31 cellular contexts compared by ENCODE assay signal in genomic region chr4:186294160-186294559, GRCh38. TPM values are rescaled to one million over a fixed set of nuclear protein-coding genes. Genes with fewer than 3 reads are reported as not detected.
A peak's percentile ranks its signal among the peaks of the same experiment; 100 is the strongest.
DNase-seq lines count a peak whose midpoint lies in the region; ATAC-seq, FAIRE-seq and TF ChIP-seq lines count a peak whose summit lies in the region.
"Had no signal": no experiment of that assay in that cellular context is flagged by ENCODE, and none has a peak within 500 bp of the region (broad histone marks: within the 10 kb centered on the region; RNA-seq: fewer than 3 reads in every experiment).

No MANE protein-coding gene starts in this region.

- H4K5ac ChIP-seq in H1 (ENCODE audit: insufficient read length, low read depth, low read length) = no peak overlapping the region

- POLR2A ChIA-PET in activated CD4-positive, alpha-beta memory T cell treated with anti-CD3 and anti-CD28 coated beads for 36 hours (lab: Charles Lee) = no interaction called here
- POLR2A ChIA-PET in activated CD4-positive, alpha-beta memory T cell treated with anti-CD3 and anti-CD28 coated beads, Interleukin-2, amount 10 ng/mL, durations not matched to agents 7 days and 5 days (lab: Charles Lee) = no interaction called here
- POLR2A ChIA-PET in H1 (lab: Charles Lee; ENCODE audit: partially characterized antibody) = interaction anchor here (2.1 kb wide), 1 partner anchor 47 kb away, joined by 4 read pairs; no protein-coding TSS in a partner anchor

- H3K14ac ChIP-seq in H1 (ENCODE audit: insufficient read length) = no peak overlapping the region

- peak overlapping the region; percentile 28; the same call in 1 of the 2 replicates for H2BK12ac ChIP-seq in H1 (ENCODE audit: low read depth, low read length)

- H3K79me1 ChIP-seq in H1 (ENCODE audit: low read depth, low read length) = no peaks in the 10 kb centered on the region

- H3K4me3 ChIP-seq in GM23338 (no peak overlapping the region), H1 (ENCODE audit: extremely low read depth in 1 of 4, insufficient read depth in 2 of 4, low read depth in 3 of 4, low read length in 4 of 4) (no peak overlapping the region), coronary artery (no peak overlapping the region)
- H3K4me3 ChIP-seq: BLaER1, GM23248, HAP-1 had no signal

- no peak for ATAC-seq in GM23338
- ATAC-seq: Panc1 had no signal

- no peak for FAIRE-seq in H1 (lab: Jason Lieb, UNC)
- FAIRE-seq: A204.1, GM18507, HTR-8/SVneo had no signal

- no peaks in the 10 kb centered on the region for H4K20me1 ChIP-seq in GM23338 (replicated peaks; ENCODE audit: insufficient read depth)
- peaks cover 0 to 4% of the 10 kb centered on the region in 2 experiments for H4K20me1 ChIP-seq in H1 (replicated peaks in 1 of 2; ENCODE audit: control insufficient read depth in 1 of 2, insufficient read depth in 2 of 2, low read length in 2 of 2)
- H4K20me1 ChIP-seq: BLaER1 had no signal

- CTCF ChIA-PET in activated CD4-positive, alpha-beta memory T cell treated with anti-CD3 and anti-CD28 coated beads for 36 hours (lab: Charles Lee) = interaction anchor here (1.8 kb wide), 1 partner anchor 293 kb away, joined by 26 read pairs; no protein-coding TSS in a partner anchor
- CTCF ChIA-PET in activated CD4-positive, alpha-beta memory T cell treated with anti-CD3 and anti-CD28 coated beads, Interleukin-2, amount 10 ng/mL, durations not matched to agents 7 days and 5 days (lab: Charles Lee) = no interaction called here
- CTCF ChIA-PET in H1 (lab: Charles Lee; ENCODE audit: partially characterized antibody) = interaction anchor here (0.6 to 6.3 kb wide), 4 partner anchors 14 to 356 kb away, joined by 3 to 32 read pairs (median 14); no protein-coding TSS in a partner anchor

- intact Hi-C loops in activated CD4-positive, alpha-beta memory T cell treated with anti-CD3 and anti-CD28 coated beads for 36 hours (cut with micrococcal nuclease) = no loop called here

- no peak overlapping the region for H3K4me2 ChIP-seq in GM23338
- no peak overlapping the region for H3K4me2 ChIP-seq in H1 (ENCODE audit: insufficient read depth in 1 of 2, low read depth in 2 of 2, low read length in 2 of 2)
- H3K4me2 ChIP-seq: BLaER1 had no signal

- peak overlapping the region; percentile 22 for H3K4ac ChIP-seq in H1 (replicated peaks; ENCODE audit: insufficient read length, low read depth, low read length)

- no peak overlapping the region for H3K9ac ChIP-seq in H1 (replicated peaks in 1 of 4; ENCODE audit: extremely low read depth in 1 of 4, low read depth in 3 of 4, low read length in 3 of 4)
- H3K9ac ChIP-seq: BLaER1, GM23248 had no signal

- no peak overlapping the region for H2BK20ac ChIP-seq in H1 (ENCODE audit: low read length)

- H4K91ac ChIP-seq in H1 (replicated peaks; ENCODE audit: insufficient read length, low read length) = no peak overlapping the region

- no peak for TF ChIP-seq EP300 in H1 (IDR thresholded peaks at IDR 0.05; ENCODE audit: borderline replicate concordance in 1 of 2, low read depth in 2 of 2, low read length in 2 of 2)

- no peak overlapping the region for H4K8ac ChIP-seq in H1 (ENCODE audit: extremely low read depth, insufficient read depth, low read length)

- peak overlapping the region; percentile 23; the same call in 1 of the 2 replicates for H2BK15ac ChIP-seq in H1 (ENCODE audit: low read length)

- H3K56ac ChIP-seq in H1 (replicated peaks; ENCODE audit: insufficient read length, low read depth, low read length) = no peak overlapping the region

- no peak overlapping the region for H2BK5ac ChIP-seq in H1 (ENCODE audit: low read depth, low read length)

- H3K4me3 Mint-ChIP-seq in activated CD4-positive, alpha-beta memory T cell treated with anti-CD3 and anti-CD28 coated beads for 36 hours = no peak overlapping the region
- H3K4me3 Mint-ChIP-seq in activated CD4-positive, alpha-beta memory T cell treated with anti-CD3 and anti-CD28 coated beads, Interleukin-2, amount 10 ng/mL, durations not matched to agents 7 days and 5 days = no peak overlapping the region
- no peak overlapping the region for H3K4me3 Mint-ChIP-seq in GM23338
- H3K4me3 Mint-ChIP-seq: CD4-positive, CD25-positive, alpha-beta regulatory T cell; HFFc6 had no signal

- H3K4me1 ChIP-seq in GM23338 (ENCODE audit: insufficient read depth) = peaks cover 9% of the 10 kb centered on the region; the same call in 1 of the 2 replicates
- H3K4me1 ChIP-seq in H1 (replicated peaks in 1 of 4; ENCODE audit: control insufficient read depth in 3 of 4, insufficient read depth in 4 of 4, low read length in 3 of 4) = peaks cover 0 to 7% (median 0%) of the 10 kb centered on the region in 4 experiments; a peak in 4 of 7 replicates
- H3K4me1 ChIP-seq: BLaER1, HAP-1 had no signal

- peaks cover 27% of the 10 kb centered on the region for H3K27me3 Mint-ChIP-seq in activated CD4-positive, alpha-beta memory T cell treated with anti-CD3 and anti-CD28 coated beads for 36 hours
- H3K27me3 Mint-ChIP-seq in activated CD4-positive, alpha-beta memory T cell treated with anti-CD3 and anti-CD28 coated beads, Interleukin-2, amount 10 ng/mL, durations not matched to agents 7 days and 5 days = peaks cover 9% of the 10 kb centered on the region
- peaks cover 5% of the 10 kb centered on the region for H3K27me3 Mint-ChIP-seq in GM23338 (ENCODE audit: insufficient read depth, low read depth, poor library complexity)

- no peak overlapping the region for H3K18ac ChIP-seq in H1 (ENCODE audit: extremely low read depth, low read length)

- H3K79me2 ChIP-seq in GM23338 (replicated peaks; ENCODE audit: insufficient read depth) = no peaks in the 10 kb centered on the region
- no peaks in the 10 kb centered on the region for H3K79me2 ChIP-seq in H1 (ENCODE audit: control insufficient read depth in 1 of 2, insufficient read depth in 2 of 2, low read length in 2 of 2)

- peaks cover 3% of the 10 kb centered on the region; the same call in 1 of the 2 replicates for H3F3A ChIP-seq in GM23338 (replicated peaks; ENCODE audit: low read depth)

- H3K23me2 ChIP-seq in H1 (ENCODE audit: low read depth, low read length) = peaks cover 6% of the 10 kb centered on the region

- H3K36me3 Mint-ChIP-seq in activated CD4-positive, alpha-beta memory T cell treated with anti-CD3 and anti-CD28 coated beads for 36 hours = no peaks in the 10 kb centered on the region
- H3K36me3 Mint-ChIP-seq in activated CD4-positive, alpha-beta memory T cell treated with anti-CD3 and anti-CD28 coated beads, Interleukin-2, amount 10 ng/mL, durations not matched to agents 7 days and 5 days (ENCODE audit: low read depth) = no peaks in the 10 kb centered on the region
- no peaks in the 10 kb centered on the region for H3K36me3 Mint-ChIP-seq in GM23338 (ENCODE audit: low read depth)
- H3K36me3 Mint-ChIP-seq: CD4-positive, CD25-positive, alpha-beta regulatory T cell had no signal

- peaks cover 9% of the 10 kb centered on the region for H3K4me1 Mint-ChIP-seq in activated CD4-positive, alpha-beta memory T cell treated with anti-CD3 and anti-CD28 coated beads for 36 hours (ENCODE audit: low read depth)
- H3K4me1 Mint-ChIP-seq in activated CD4-positive, alpha-beta memory T cell treated with anti-CD3 and anti-CD28 coated beads, Interleukin-2, amount 10 ng/mL, durations not matched to agents 7 days and 5 days = no peaks in the 10 kb centered on the region
- H3K4me1 Mint-ChIP-seq in GM23338 = peaks cover 14% of the 10 kb centered on the region

- no peaks in the 10 kb centered on the region for H3K9me3 ChIP-seq in H1 (ENCODE audit: insufficient read depth in 2 of 2, low read depth in 1 of 2, low read length in 1 of 2)
- H3K9me3 ChIP-seq: BLaER1, HAP-1 had no signal

- TF ChIP-seq POLR2A in H1 (IDR thresholded peaks at IDR 0.05; ENCODE audit: control extremely low read depth in 1 of 2, low read depth in 2 of 2, low read length in 2 of 2) = no peak

- H3K27ac Mint-ChIP-seq in activated CD4-positive, alpha-beta memory T cell treated with anti-CD3 and anti-CD28 coated beads for 36 hours = no peak overlapping the region
- H3K27ac Mint-ChIP-seq in activated CD4-positive, alpha-beta memory T cell treated with anti-CD3 and anti-CD28 coated beads, Interleukin-2, amount 10 ng/mL, durations not matched to agents 7 days and 5 days = no peak overlapping the region
- no peak overlapping the region; the same call in 1 of the 2 replicates for H3K27ac Mint-ChIP-seq in GM23338
- H3K27ac Mint-ChIP-seq: CD4-positive, CD25-positive, alpha-beta regulatory T cell; HFFc6 had no signal

- TF ChIP-seq RAD21 in H1 (IDR thresholded peaks at IDR 0.05 in 1 of 2, conservative IDR thresholded peaks at IDR 0.05 in 1 of 2; ENCODE audit: low read depth in 2 of 2, low read length in 2 of 2) = no peak

- DNase-seq in activated CD4-positive, alpha-beta memory T cell treated with anti-CD3 and anti-CD28 coated beads for 36 hours = peak; percentile 39
- DNase-seq in activated CD4-positive, alpha-beta memory T cell treated with anti-CD3 and anti-CD28 coated beads, Interleukin-2, amount 10 ng/mL, durations not matched to agents 7 days and 5 days = no peak
- DNase-seq in GM23338 (ENCODE audit: low spot score) = no peak
- peak; percentile 55 for DNase-seq in OCI-M1 (lab: John Stamatoyannopoulos, UW)
- no peak for DNase-seq in H1 (ENCODE audit: low read depth in 1 of 2, low spot score in 2 of 2)
- DNase-seq in coronary artery (ENCODE audit: low spot score) = no peak
- no peak for DNase-seq in GM19240 (ENCODE audit: insufficient read length, low spot score)
- DNase-seq: CD4-positive, CD25-positive, alpha-beta regulatory T cell; DMS53; GM23248; HFFc6; KG1; NCI-H1048; NCI-H1417 treated with DMSO at 0.1 percent for 48 hours; NCI-H1694 treated with DMSO at 0.1 percent for 48 hours; NCI-H2081; NCI-H2227 treated with DMSO at 0.1 percent for 48 hours; NCI-H69; SHP77 had no signal

- H2AFZ ChIP-seq in GM23338 (peak overlapping the region; percentile 87; the same call in 1 of the 2 replicates), H1 (ENCODE audit: low read length) (no peak overlapping the region; the same call in 1 of the 2 replicates)
- H2AFZ ChIP-seq: GM23248 had no signal

- H3K9me2 ChIP-seq in GM23338 (ENCODE audit: insufficient read depth) = no peaks in the 10 kb centered on the region

- H3K9me3 Mint-ChIP-seq in activated CD4-positive, alpha-beta memory T cell treated with anti-CD3 and anti-CD28 coated beads for 36 hours = no peaks in the 10 kb centered on the region
- H3K9me3 Mint-ChIP-seq in activated CD4-positive, alpha-beta memory T cell treated with anti-CD3 and anti-CD28 coated beads, Interleukin-2, amount 10 ng/mL, durations not matched to agents 7 days and 5 days = no peaks in the 10 kb centered on the region
- H3K9me3 Mint-ChIP-seq in GM23338 = no peaks in the 10 kb centered on the region
- H3K9me3 Mint-ChIP-seq: HFFc6 had no signal

- H3K27ac ChIP-seq in GM23338 (ENCODE audit: low read depth) (no peak overlapping the region), H1 (ENCODE audit: low read depth, low read length) (no peak overlapping the region), coronary artery (no peak overlapping the region)
- H3K27ac ChIP-seq: BLaER1, GM23248, RWPE1 had no signal

- H3K27me3 ChIP-seq in GM23338 (ENCODE audit: insufficient read depth) (peaks cover 6% of the 10 kb centered on the region; the same call in 1 of the 2 replicates), H1 (replicated peaks in 1 of 4; ENCODE audit: control insufficient read depth in 3 of 4, extremely low read depth in 1 of 4, insufficient read depth in 3 of 4, low read length in 3 of 4) (peaks cover 0 to 5% (median 2%) of the 10 kb centered on the region in 4 experiments; a peak in 3 of 7 replicates)

- H3K36me3 ChIP-seq in GM23338 (ENCODE audit: insufficient read depth) (no peaks in the 10 kb centered on the region), H1 (ENCODE audit: control insufficient read depth in 2 of 4, insufficient read depth in 4 of 4, low read length in 3 of 4) (no peaks in the 10 kb centered on the region)
- H3K36me3 ChIP-seq: BLaER1, HAP-1 had no signal

- H2AK5ac ChIP-seq in H1 (ENCODE audit: low read depth, low read length) = no peak overlapping the region

- H3K23ac ChIP-seq in H1 (ENCODE audit: insufficient read length) = no peak overlapping the region

- TF ChIP-seq CTCF in GM23338 (conservative IDR thresholded peaks at IDR 0.05; ENCODE audit: low read depth in 2 of 2) = no peak
- no peak for TF ChIP-seq CTCF in H1 (IDR thresholded peaks at IDR 0.05; ENCODE audit: control extremely low read depth in 1 of 3, insufficient read depth in 1 of 3, low read depth in 1 of 3, low read length in 3 of 3)
- no peak for TF ChIP-seq CTCF in coronary artery (IDR thresholded peaks at IDR 0.05)

- WGBS in H1 (ENCODE audit: extremely low coverage in 1 of 2, insufficient coverage in 1 of 2, insufficient read length in 1 of 2, insufficient replicate concordance in 2 of 2, low coverage in 1 of 2, low lambda C conversion rate in 2 of 2, missing lambda C conversion rate in 1 of 2), 2 experiments = 91% methylated on average over 9 of the region's 9 CpGs; no CpG with 5 or more reads in 1 of the 2 experiments

- H2BK120ac ChIP-seq in H1 (replicated peaks; ENCODE audit: low read depth, low read length) = peak overlapping the region; percentile 33

RNA-seq across cellular contexts. Expression of gene F11, which starts 28.2 kb away (rescaled TPM):
- total RNA-seq in activated CD4-positive, alpha-beta memory T cell treated with anti-CD3 and anti-CD28 coated beads for 36 hours = not detected
- not detected for total RNA-seq in activated CD4-positive, alpha-beta memory T cell treated with anti-CD3 and anti-CD28 coated beads, Interleukin-2, amount 10 ng/mL, durations not matched to agents 7 days and 5 days
- 1.5 and 2.1 TPM in 2 replicates for total RNA-seq in GM23338 (2014; rRNA removed; shearing (Covaris generic))
- polyA plus RNA-seq in GM23338 (2016; fragmentation: Nextera tagmentation; extraction: Ambion mirVana) (0.74 TPM in 1 of 2 replicates, not detected in the other), H1 (2011; rRNA removed) (0.27 and 0.55 TPM in 2 replicates)
- 0.54 and 0.99 TPM in 2 replicates for total RNA-seq in H1 (2021; fragmentation: NEBNext Ultra II Directional; extraction: Animal tissue kit (Norgen Biotek cat#: 25700))
- polyA plus RNA-seq in H1 (2011; cell fraction: cytosol; rRNA removed) = 0.58 TPM
- polyA plus RNA-seq in H1 (2011; cell fraction: nucleus; rRNA removed) = 1.1 TPM
- 0.25 to 0.98 TPM (median 0.59 TPM) in 4 replicates for polyA plus RNA-seq in H1 (2012, experiment 1 of 2)
- not detected for polyA plus RNA-seq in H1 (2012, experiment 2 of 2)
- 0.95 TPM for polyA plus RNA-seq in H1 (2013, experiment 1 of 2)
- polyA plus RNA-seq in H1 (2013, experiment 2 of 2) = 0.94 TPM
- polyA minus RNA-seq in H1 (2011; rRNA and poly(A)+ RNA removed) = 0.63 and 0.91 TPM in 2 replicates
- polyA minus RNA-seq in H1 (2011; cell fraction: cytosol; rRNA and poly(A)+ RNA removed) = not detected
- 0.80 TPM for polyA minus RNA-seq in H1 (2011; cell fraction: nucleus; rRNA and poly(A)+ RNA removed)
- total RNA-seq: CD4-positive, CD25-positive, alpha-beta regulatory T cell; Daoy; G401; GM23248; HFFc6; NCI-H460; SK-MEL-5 had no signal
- polyA plus RNA-seq: AG04450; CD4-positive, CD25-positive, alpha-beta regulatory T cell; GM23248 had no signal

Comparison
In these comparisons a context has a peak if more than half of its experiments do, and no peak if none do; other contexts are left out.
1. DNase-seq: peak in activated CD4-positive, alpha-beta memory T cell treated with anti-CD3 and anti-CD28 coated beads for 36 hours (single experiment) and OCI-M1 (single experiment); none in activated CD4-positive, alpha-beta memory T cell treated with anti-CD3 and anti-CD28 coated beads, Interleukin-2, amount 10 ng/mL, durations not matched to agents 7 days and 5 days (single experiment), GM23338 (single experiment), H1 (0 of 2), coronary artery (single experiment) and GM19240 (single experiment).